Comparison of ENCODE assay signal across 14 cellular contexts in the genomic region with DNA sequence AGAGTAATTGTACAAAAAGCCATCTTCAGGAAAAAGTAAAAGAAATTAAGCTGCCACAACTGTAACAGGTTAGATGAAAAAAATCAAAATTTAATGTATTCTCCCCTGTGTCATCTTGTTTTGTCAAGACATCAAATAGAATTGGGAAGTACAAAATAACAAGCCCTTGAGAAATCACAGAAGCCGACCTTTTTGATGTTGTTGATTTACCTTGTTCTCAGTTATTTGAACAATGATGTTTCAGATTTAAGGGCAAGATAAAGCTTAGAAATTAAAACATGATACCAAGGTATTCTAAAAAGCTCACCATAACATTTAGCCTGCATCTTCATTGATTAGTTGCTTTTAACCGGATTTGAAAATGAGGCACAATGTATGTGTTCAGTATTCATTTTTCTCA.
A peak's percentile ranks its signal among the peaks of the same experiment; 100 is the strongest.
DNase-seq lines count a peak whose midpoint lies in the region; ATAC-seq and TF ChIP-seq lines count a peak whose summit lies in the region.
"Had no signal": no experiment of that assay in that cellular context is flagged by ENCODE, and none has a peak within 500 bp of the region (broad histone marks: within the 10 kb centered on the region; RNA-seq: fewer than 3 reads in every experiment).

No MANE protein-coding gene starts in this region.

- H3K36me3 ChIP-seq in ACC112 (ENCODE audit: insufficient read depth, low read length) (no peaks in the 10 kb centered on the region), GM23338 (ENCODE audit: insufficient read depth) (no peaks in the 10 kb centered on the region), colonic mucosa (no peaks in the 10 kb centered on the region)
- H3K36me3 ChIP-seq: BLaER1 treated with 17β-estradiol and CSF1 and Interleukin-3, amounts not matched to agents 10 nM and 100 nM had no signal

- no peak overlapping the region for H3K4me3 Mint-ChIP-seq in GM23338
- H3K4me3 Mint-ChIP-seq in neural crest cell, result peak overlapping the region; percentile 20
- H3K4me3 Mint-ChIP-seq in effector memory CD8-positive, alpha-beta T cell, result no peak overlapping the region

- H3K27me3 ChIP-seq in ACC112 (ENCODE audit: insufficient read depth, low read length) (no peaks in the 10 kb centered on the region), GM23338 (ENCODE audit: insufficient read depth) (peaks cover 19% of the 10 kb centered on the region; the same call in 1 of the 2 replicates), colonic mucosa (no peaks in the 10 kb centered on the region)

- no peaks in the 10 kb centered on the region for H3K9me3 ChIP-seq in colonic mucosa
- H3K9me3 ChIP-seq: BLaER1 treated with 17β-estradiol and CSF1 and Interleukin-3, amounts not matched to agents 10 nM and 100 nM had no signal

- intact Hi-C loops in colonic mucosa (cut with DNase I), result loop anchor here (5.0 kb wide), 1 partner anchor 522 kb away; the partner anchor contains the start of gene FOXP1

- H3F3A ChIP-seq in GM23338 (replicated peaks; ENCODE audit: low read depth), result no peaks in the 10 kb centered on the region

- H3K4me1 Mint-ChIP-seq in GM23338 (peaks cover 69% of the 10 kb centered on the region), neural crest cell (peaks cover 1% of the 10 kb centered on the region)
- H3K4me1 Mint-ChIP-seq in effector memory CD8-positive, alpha-beta T cell (ENCODE audit: low read depth in 2 of 2), result peaks cover 21 to 69% of the 10 kb centered on the region in 2 donors

- no peaks in the 10 kb centered on the region for H4K20me1 ChIP-seq in GM23338 (replicated peaks; ENCODE audit: insufficient read depth)

- peaks cover 64% of the 10 kb centered on the region for H3K4me1 ChIP-seq in ACC112 (ENCODE audit: control insufficient read depth, insufficient read depth, low read length, unreplicated experiment)
- peaks cover 81% of the 10 kb centered on the region for H3K4me1 ChIP-seq in GM23338 (ENCODE audit: insufficient read depth)
- H3K4me1 ChIP-seq in colonic mucosa, result peaks cover 6% of the 10 kb centered on the region

- peaks cover 75% of the 10 kb centered on the region for H3K79me2 ChIP-seq in ACC112 (ENCODE audit: control insufficient read depth, insufficient read depth, low read length, unreplicated experiment)
- peaks cover 59% of the 10 kb centered on the region for H3K79me2 ChIP-seq in GM23338 (replicated peaks; ENCODE audit: insufficient read depth)

- no peak for TF ChIP-seq CTCF in GM23338 (conservative IDR thresholded peaks at IDR 0.05; ENCODE audit: low read depth in 2 of 2)
- no peak for TF ChIP-seq CTCF in colonic mucosa (IDR thresholded peaks at IDR 0.05)
- TF ChIP-seq CTCF in neural crest cell (conservative IDR thresholded peaks at IDR 0.05), result no peak

- peak overlapping the region; percentile 33 for H3K4me2 ChIP-seq in GM23338
- H3K4me2 ChIP-seq: BLaER1 treated with 17β-estradiol and CSF1 and Interleukin-3, amounts not matched to agents 10 nM and 100 nM had no signal

- H3K36me3 Mint-ChIP-seq in GM23338 (ENCODE audit: low read depth), result no peaks in the 10 kb centered on the region
- no peaks in the 10 kb centered on the region for H3K36me3 Mint-ChIP-seq in neural crest cell (ENCODE audit: low read depth)
- peaks cover 5% of the 10 kb centered on the region for H3K36me3 Mint-ChIP-seq in effector memory CD8-positive, alpha-beta T cell (ENCODE audit: insufficient read depth)

- H3K9me3 Mint-ChIP-seq in GM23338 (no peaks in the 10 kb centered on the region), neural crest cell (no peaks in the 10 kb centered on the region)
- H3K9me3 Mint-ChIP-seq in effector memory CD8-positive, alpha-beta T cell, result no peaks in the 10 kb centered on the region

- ATAC-seq in GM23338, result no peak
- no peak for ATAC-seq in GM19035 (IDR thresholded peaks at IDR 0.05; ENCODE audit: unreplicated experiment)
- no peak for ATAC-seq in GM21526 (IDR thresholded peaks at IDR 0.05; ENCODE audit: low FRiP score, unreplicated experiment)
- no peak for ATAC-seq in effector memory CD8-positive, alpha-beta T cell (replicated peaks)

- H3K27ac ChIP-seq in ACC112 (ENCODE audit: low read depth, low read length), result no peak overlapping the region
- no peak overlapping the region for H3K27ac ChIP-seq in GM23338 (ENCODE audit: low read depth)
- H3K27ac ChIP-seq in colonic mucosa, result peak overlapping the region; percentile 95
- H3K27ac ChIP-seq: BLaER1 treated with 17β-estradiol and CSF1 and Interleukin-3, amounts not matched to agents 10 nM and 100 nM; SK-N-MC had no signal

- H3K4me3 ChIP-seq in ACC112 (ENCODE audit: low read depth, low read length) (0 out of 2 replicates have a peak overlapping the region, but pooled peaks have one; percentile 90), GM23338 (no peak overlapping the region), colonic mucosa (no peak overlapping the region)
- H3K4me3 ChIP-seq: BLaER1 treated with 17β-estradiol and CSF1 and Interleukin-3, amounts not matched to agents 10 nM and 100 nM; SK-N-MC had no signal

- peak overlapping the region in 1 of 2 donors; percentile 68 for H3K9ac ChIP-seq in colonic mucosa (ENCODE audit: low read depth in 2 of 2, low read length in 2 of 2)
- H3K9ac ChIP-seq: BLaER1 treated with 17β-estradiol and CSF1 and Interleukin-3, amounts not matched to agents 10 nM and 100 nM had no signal

- no peaks in the 10 kb centered on the region for H3K9me2 ChIP-seq in GM23338 (ENCODE audit: insufficient read depth)

- DNase-seq in GM23338 (ENCODE audit: low spot score), result no peak
- DNase-seq in colonic mucosa, result no peak
- no peak for DNase-seq in neural crest cell (ENCODE audit: low read depth, low spot score)
- no peak for DNase-seq in OCI-M2 (lab: John Stamatoyannopoulos, UW; ENCODE audit: unreplicated experiment)
- no peak for DNase-seq in effector memory CD8-positive, alpha-beta T cell
- DNase-seq: cerebellar nuclear complex; GDM1; NCI-H82; stimulated activated CD4-positive, alpha-beta T cell treated with anti-CD3 and anti-CD28 coated beads, Interleukin-15, amount 100 ng/mL, for 24 hours had no signal

- H2AFZ ChIP-seq in ACC112 (ENCODE audit: low read length, unreplicated experiment), result no peak overlapping the region
- no peak overlapping the region for H2AFZ ChIP-seq in GM23338

- peaks cover 5% of the 10 kb centered on the region for H3K27me3 Mint-ChIP-seq in GM23338 (ENCODE audit: insufficient read depth, low read depth, poor library complexity)
- peaks cover 24% of the 10 kb centered on the region for H3K27me3 Mint-ChIP-seq in neural crest cell (ENCODE audit: low read depth)
- H3K27me3 Mint-ChIP-seq in effector memory CD8-positive, alpha-beta T cell, result no peaks in the 10 kb centered on the region

- H3K27ac Mint-ChIP-seq in GM23338 (peak overlapping the region; percentile 15; the same call in 1 of the 2 replicates), neural crest cell (ENCODE audit: unreplicated experiment) (no peak overlapping the region)
- peak overlapping the region in 1 of 2 donors; percentile 44 for H3K27ac Mint-ChIP-seq in effector memory CD8-positive, alpha-beta T cell

TF ChIP-seq in GM23338, 12 proteins besides CTCF, POLR2A, EP300 and RAD21 (continues in another document):
- TF ChIP-seq NANOG (IDR thresholded peaks at IDR 0.05; ENCODE audit: borderline replicate concordance) (no peak), JUNB (IDR thresholded peaks at IDR 0.05; ENCODE audit: unreplicated experiment) (no peak), CREB1 (CRISPR knock-in tag; IDR thresholded peaks at IDR 0.05; ENCODE audit: low read depth) (no peak), EZH2phosphoT487 (IDR thresholded peaks at IDR 0.05; ENCODE audit: unreplicated experiment) (no peak), ZNF331 (CRISPR knock-in tag; IDR thresholded peaks at IDR 0.05; ENCODE audit: low read depth) (no peak), POLR2AphosphoS5 (IDR thresholded peaks at IDR 0.05; ENCODE audit: low read depth) (no peak), EZH2 (IDR thresholded peaks at IDR 0.05; ENCODE audit: low read depth, unreplicated experiment) (no peak)
- TF ChIP-seq, protein P1, sequence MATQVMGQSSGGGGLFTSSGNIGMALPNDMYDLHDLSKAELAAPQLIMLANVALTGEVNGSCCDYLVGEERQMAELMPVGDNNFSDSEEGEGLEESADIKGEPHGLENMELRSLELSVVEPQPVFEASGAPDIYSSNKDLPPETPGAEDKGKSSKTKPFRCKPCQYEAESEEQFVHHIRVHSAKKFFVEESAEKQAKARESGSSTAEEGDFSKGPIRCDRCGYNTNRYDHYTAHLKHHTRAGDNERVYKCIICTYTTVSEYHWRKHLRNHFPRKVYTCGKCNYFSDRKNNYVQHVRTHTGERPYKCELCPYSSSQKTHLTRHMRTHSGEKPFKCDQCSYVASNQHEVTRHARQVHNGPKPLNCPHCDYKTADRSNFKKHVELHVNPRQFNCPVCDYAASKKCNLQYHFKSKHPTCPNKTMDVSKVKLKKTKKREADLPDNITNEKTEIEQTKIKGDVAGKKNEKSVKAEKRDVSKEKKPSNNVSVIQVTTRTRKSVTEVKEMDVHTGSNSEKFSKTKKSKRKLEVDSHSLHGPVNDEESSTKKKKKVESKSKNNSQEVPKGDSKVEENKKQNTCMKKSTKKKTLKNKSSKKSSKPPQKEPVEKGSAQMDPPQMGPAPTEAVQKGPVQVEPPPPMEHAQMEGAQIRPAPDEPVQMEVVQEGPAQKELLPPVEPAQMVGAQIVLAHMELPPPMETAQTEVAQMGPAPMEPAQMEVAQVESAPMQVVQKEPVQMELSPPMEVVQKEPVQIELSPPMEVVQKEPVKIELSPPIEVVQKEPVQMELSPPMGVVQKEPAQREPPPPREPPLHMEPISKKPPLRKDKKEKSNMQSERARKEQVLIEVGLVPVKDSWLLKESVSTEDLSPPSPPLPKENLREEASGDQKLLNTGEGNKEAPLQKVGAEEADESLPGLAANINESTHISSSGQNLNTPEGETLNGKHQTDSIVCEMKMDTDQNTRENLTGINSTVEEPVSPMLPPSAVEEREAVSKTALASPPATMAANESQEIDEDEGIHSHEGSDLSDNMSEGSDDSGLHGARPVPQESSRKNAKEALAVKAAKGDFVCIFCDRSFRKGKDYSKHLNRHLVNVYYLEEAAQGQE (IDR thresholded peaks at IDR 0.05; ENCODE audit: unreplicated experiment), result no peak
